ENCODE assay signal across 8 cellular contexts in genomic region chr5:36177715-36178556, GRCh38. TPM values are rescaled to one million over a fixed set of nuclear protein-coding genes. Genes with fewer than 3 reads are reported as not detected.
DNase-seq lines count a peak whose midpoint lies in the region; ATAC-seq and TF ChIP-seq lines count a peak whose summit lies in the region.

No MANE protein-coding gene starts in this region.

- no peak for ATAC-seq in HG02610 (IDR thresholded peaks at IDR 0.05; ENCODE audit: unreplicated experiment)

- POLR2A ChIA-PET in HEK293T (lab: Yijun Ruan, JAX) = no interaction called here
- POLR2A ChIA-PET in activated CD4-positive, alpha-beta T cell treated with anti-CD3 and anti-CD28 coated beads, Interleukin-2, amount 10 ng/mL, durations not matched to agents 7 days and 5 days (lab: Charles Lee) = no interaction called here

- H3K4me1 Mint-ChIP-seq in progenitor cell of endocrine pancreas (ENCODE audit: low read depth) = peaks cover 18% of the 10 kb centered on the region
- H3K4me1 Mint-ChIP-seq in activated CD4-positive, alpha-beta T cell treated with anti-CD3 and anti-CD28 coated beads, Interleukin-2, amount 10 ng/mL, durations not matched to agents 7 days and 5 days = no peaks in the 10 kb centered on the region

- H3K27ac ChIP-seq in C4-2B = no peak overlapping the region

- H3K27me3 Mint-ChIP-seq in progenitor cell of endocrine pancreas = no peaks in the 10 kb centered on the region
- no peaks in the 10 kb centered on the region for H3K27me3 Mint-ChIP-seq in activated CD4-positive, alpha-beta T cell treated with anti-CD3 and anti-CD28 coated beads, Interleukin-2, amount 10 ng/mL, durations not matched to agents 7 days and 5 days

- H3K4me3 Mint-ChIP-seq in progenitor cell of endocrine pancreas (ENCODE audit: low read depth) = no peak overlapping the region
- no peak overlapping the region for H3K4me3 Mint-ChIP-seq in activated CD4-positive, alpha-beta T cell treated with anti-CD3 and anti-CD28 coated beads, Interleukin-2, amount 10 ng/mL, durations not matched to agents 7 days and 5 days

- DNase-seq in HEK293T (ENCODE audit: extremely low spot score) (peak; percentile 30), RPMI7951 (ENCODE audit: low read depth) (peak; percentile 46), fibroblast of gingiva (ENCODE audit: low read depth) (peak; percentile 53), progenitor cell of endocrine pancreas (ENCODE audit: low spot score, unreplicated experiment) (no peak), mesenteric fat pad (ENCODE audit: low spot score) (no peak)
- no peak for DNase-seq in activated CD4-positive, alpha-beta T cell treated with anti-CD3 and anti-CD28 coated beads, Interleukin-2, amount 10 ng/mL, durations not matched to agents 7 days and 5 days

- H3K9me3 Mint-ChIP-seq in progenitor cell of endocrine pancreas (ENCODE audit: low read depth) = no peaks in the 10 kb centered on the region
- H3K9me3 Mint-ChIP-seq in activated CD4-positive, alpha-beta T cell treated with anti-CD3 and anti-CD28 coated beads, Interleukin-2, amount 10 ng/mL, durations not matched to agents 7 days and 5 days = no peaks in the 10 kb centered on the region

- TF ChIP-seq CTCF in C4-2B (conservative IDR thresholded peaks at IDR 0.05) (peak; percentile 83), progenitor cell of endocrine pancreas (IDR thresholded peaks at IDR 0.05; ENCODE audit: unreplicated experiment) (peak; percentile 69)

- peaks cover 29% of the 10 kb centered on the region for H3K36me3 Mint-ChIP-seq in progenitor cell of endocrine pancreas (ENCODE audit: insufficient read depth)
- peaks cover 81% of the 10 kb centered on the region for H3K36me3 Mint-ChIP-seq in activated CD4-positive, alpha-beta T cell treated with anti-CD3 and anti-CD28 coated beads, Interleukin-2, amount 10 ng/mL, durations not matched to agents 7 days and 5 days (ENCODE audit: low read depth)

- no peak overlapping the region for H3K27ac Mint-ChIP-seq in progenitor cell of endocrine pancreas
- no peak overlapping the region for H3K27ac Mint-ChIP-seq in activated CD4-positive, alpha-beta T cell treated with anti-CD3 and anti-CD28 coated beads, Interleukin-2, amount 10 ng/mL, durations not matched to agents 7 days and 5 days

- CTCF ChIA-PET in HEK293T (lab: Yijun Ruan, JAX) = interaction anchor here (0.8 to 1.6 kb wide), 8 partner anchors 11 to 128 kb away, joined by 3 to 11 read pairs (median 5); partner anchors contain the start of gene RANBP3L
- CTCF ChIA-PET in activated CD4-positive, alpha-beta T cell treated with anti-CD3 and anti-CD28 coated beads, Interleukin-2, amount 10 ng/mL, durations not matched to agents 7 days and 5 days (lab: Charles Lee) = interaction anchor here (1.1 to 1.2 kb wide), 2 partner anchors 18 to 25 kb away, joined by 3 read pairs; no protein-coding TSS in a partner anchor

TF ChIP-seq in HEK293T, 16 proteins besides CTCF, POLR2A, EP300 and RAD21:
- TF ChIP-seq NFRKB (IDR thresholded peaks at IDR 0.05) = no peak
- no peak for TF ChIP-seq HDGF (IDR thresholded peaks at IDR 0.05; ENCODE audit: borderline replicate concordance)

RNA-seq across cellular contexts. Expression of gene SKP2, which starts 26.0 kb away (rescaled TPM):
- total RNA-seq in RPMI7951 (2014; rRNA removed; shearing (Covaris generic)) = 33.7 and 39.3 TPM in 2 replicates
- total RNA-seq in progenitor cell of endocrine pancreas (61.3 and 68.4 TPM in 2 replicates), mesenteric fat pad (15.1 TPM)
- total RNA-seq in activated CD4-positive, alpha-beta T cell treated with anti-CD3 and anti-CD28 coated beads, Interleukin-2, amount 10 ng/mL, durations not matched to agents 7 days and 5 days = 10 to 100 TPM; 43.1 to 43.9 TPM

RNA-seq across cellular contexts. Expression of gene LMBRD2, which starts 26.2 kb away (rescaled TPM):
- 7.0 and 7.7 TPM in 2 replicates for total RNA-seq in RPMI7951 (2014; rRNA removed; shearing (Covaris generic))
- total RNA-seq in progenitor cell of endocrine pancreas (6.9 and 7.5 TPM in 2 replicates), mesenteric fat pad (8.5 TPM)
- 10 to 100 TPM; 12.9 to 16.9 TPM for total RNA-seq in activated CD4-positive, alpha-beta T cell treated with anti-CD3 and anti-CD28 coated beads, Interleukin-2, amount 10 ng/mL, durations not matched to agents 7 days and 5 days

Comparison
In these comparisons a context has a peak if more than half of its experiments do, and no peak if none do; other contexts are left out.
1. DNase-seq: peak in HEK293T (single experiment), RPMI7951 (single experiment) and fibroblast of gingiva (single experiment); none in progenitor cell of endocrine pancreas (single experiment), mesenteric fat pad (single experiment) and activated CD4-positive, alpha-beta T cell treated with anti-CD3 and anti-CD28 coated beads, Interleukin-2, amount 10 ng/mL, durations not matched to agents 7 days and 5 days (single experiment).